In the genomic region with DNA sequence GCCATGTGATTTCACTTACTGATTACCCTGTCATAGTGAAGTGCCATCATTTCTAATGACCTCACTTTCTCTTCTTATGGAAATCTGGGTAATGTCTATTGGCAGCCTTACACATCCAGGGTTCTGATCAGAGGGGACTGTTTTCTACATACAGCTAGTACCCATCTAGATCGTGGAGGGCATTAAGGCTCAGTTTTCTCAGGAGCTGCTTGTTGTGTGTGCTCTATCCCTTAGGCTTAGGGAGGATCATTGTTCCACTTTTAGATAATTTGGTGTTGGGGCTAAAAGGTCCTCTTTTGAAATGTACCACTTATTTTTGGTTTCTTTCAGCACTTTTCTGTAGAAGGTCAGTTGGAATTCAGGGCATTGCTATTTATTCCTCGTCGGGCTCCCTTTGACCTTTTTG, we compare ENCODE assay signal across 13 cellular contexts. TPM values are rescaled to one million over a fixed set of nuclear protein-coding genes. Genes with fewer than 3 reads are reported as not detected.
A peak's percentile ranks its signal among the peaks of the same experiment; 100 is the strongest.
DNase-seq lines count a peak whose midpoint lies in the region; ATAC-seq and TF ChIP-seq lines count a peak whose summit lies in the region.
"Had no signal": no experiment of that assay in that cellular context is flagged by ENCODE, and none has a peak within 500 bp of the region (broad histone marks: within the 10 kb centered on the region; RNA-seq: fewer than 3 reads in every experiment).

No MANE protein-coding gene starts in this region.

- H3K27ac Mint-ChIP-seq in activated CD8-positive, alpha-beta memory T cell treated with anti-CD3 and anti-CD28 coated beads, Interleukin-2, amount 10 ng/mL, durations not matched to agents 7 days and 5 days = peak overlapping the region; percentile 77
- H3K27ac Mint-ChIP-seq in activated naive CD8-positive, alpha-beta T cell treated with anti-CD3 and anti-CD28 coated beads, Interleukin-2, amount 50 U/mL, for 24 hours = peak overlapping the region; percentile 100

- H3K4me3 ChIP-seq in HUES48 (ENCODE audit: low read depth, low read length) (no peak overlapping the region), osteoblast (ENCODE audit: insufficient read depth, low read length) (no peak overlapping the region), upper lobe of right lung (no peak overlapping the region)
- H3K4me3 ChIP-seq: colonic mucosa, lung, ovary had no signal

- peaks cover 80% of the 10 kb centered on the region for H3K36me3 ChIP-seq in HUES48 (ENCODE audit: control insufficient read depth, insufficient read depth, low read length)
- H3K36me3 ChIP-seq in osteoblast (ENCODE audit: insufficient read depth, low read length) = peaks cover 71% of the 10 kb centered on the region
- peaks cover 67% of the 10 kb centered on the region for H3K36me3 ChIP-seq in upper lobe of right lung

- peaks cover 76% of the 10 kb centered on the region for H3K4me1 Mint-ChIP-seq in activated CD8-positive, alpha-beta memory T cell treated with anti-CD3 and anti-CD28 coated beads, Interleukin-2, amount 10 ng/mL, durations not matched to agents 7 days and 5 days
- H3K4me1 Mint-ChIP-seq in activated naive CD8-positive, alpha-beta T cell treated with anti-CD3 and anti-CD28 coated beads, Interleukin-2, amount 50 U/mL, for 24 hours = peaks cover 79% of the 10 kb centered on the region

- no peak overlapping the region for H3K4me3 Mint-ChIP-seq in activated CD8-positive, alpha-beta memory T cell treated with anti-CD3 and anti-CD28 coated beads, Interleukin-2, amount 10 ng/mL, durations not matched to agents 7 days and 5 days
- H3K4me3 Mint-ChIP-seq in activated naive CD8-positive, alpha-beta T cell treated with anti-CD3 and anti-CD28 coated beads, Interleukin-2, amount 50 U/mL, for 24 hours = peak overlapping the region; percentile 100

- H3K27me3 ChIP-seq in HUES48 (ENCODE audit: control insufficient read depth, insufficient read depth, low read length) (no peaks in the 10 kb centered on the region), osteoblast (ENCODE audit: insufficient read depth, low read length) (no peaks in the 10 kb centered on the region), upper lobe of right lung (no peaks in the 10 kb centered on the region)
- H3K27me3 ChIP-seq: colonic mucosa, ovary had no signal

- CTCF ChIA-PET in activated CD8-positive, alpha-beta memory T cell treated with anti-CD3 and anti-CD28 coated beads, Interleukin-2, amount 10 ng/mL, durations not matched to agents 7 days and 5 days (lab: Charles Lee) = interaction anchor here (1.2 to 5.5 kb wide), 3 partner anchors 12 to 621 kb away, joined by 3 to 39 read pairs (median 4); partner anchors contain the start of gene GTPBP2

- peaks cover 74% of the 10 kb centered on the region for H3K36me3 Mint-ChIP-seq in activated CD8-positive, alpha-beta memory T cell treated with anti-CD3 and anti-CD28 coated beads, Interleukin-2, amount 10 ng/mL, durations not matched to agents 7 days and 5 days
- H3K36me3 Mint-ChIP-seq in activated naive CD8-positive, alpha-beta T cell treated with anti-CD3 and anti-CD28 coated beads, Interleukin-2, amount 50 U/mL, for 24 hours (ENCODE audit: low read depth) = peaks cover 80% of the 10 kb centered on the region

- H3K4me1 ChIP-seq in HUES48 (ENCODE audit: control insufficient read depth, insufficient read depth, low read length) (peaks cover 10% of the 10 kb centered on the region), osteoblast (ENCODE audit: insufficient read depth, low read length) (peaks cover 24% of the 10 kb centered on the region), upper lobe of right lung (peaks cover 21% of the 10 kb centered on the region)

- H4K20me1 ChIP-seq in osteoblast (ENCODE audit: insufficient read depth, low read length) = peaks cover 79% of the 10 kb centered on the region

- H3K27me3 Mint-ChIP-seq in activated CD8-positive, alpha-beta memory T cell treated with anti-CD3 and anti-CD28 coated beads, Interleukin-2, amount 10 ng/mL, durations not matched to agents 7 days and 5 days = no peaks in the 10 kb centered on the region
- peaks cover 5% of the 10 kb centered on the region for H3K27me3 Mint-ChIP-seq in activated naive CD8-positive, alpha-beta T cell treated with anti-CD3 and anti-CD28 coated beads, Interleukin-2, amount 50 U/mL, for 24 hours

- no peak overlapping the region for H3K9ac ChIP-seq in HUES48 (ENCODE audit: low read depth, low read length)

- H3K27ac ChIP-seq in HUES48 (ENCODE audit: low read depth, low read length) (peak overlapping the region; percentile 25), osteoblast (ENCODE audit: low read depth, low read length) (no peak overlapping the region), upper lobe of right lung (no peak overlapping the region)
- H3K27ac ChIP-seq: colonic mucosa, ovary had no signal

- H3K9me3 Mint-ChIP-seq in activated CD8-positive, alpha-beta memory T cell treated with anti-CD3 and anti-CD28 coated beads, Interleukin-2, amount 10 ng/mL, durations not matched to agents 7 days and 5 days (ENCODE audit: low read depth) = no peaks in the 10 kb centered on the region
- no peaks in the 10 kb centered on the region for H3K9me3 Mint-ChIP-seq in activated naive CD8-positive, alpha-beta T cell treated with anti-CD3 and anti-CD28 coated beads, Interleukin-2, amount 50 U/mL, for 24 hours

- no peak for ATAC-seq in activated CD8-positive, alpha-beta memory T cell treated with anti-CD3 and anti-CD28 coated beads, Interleukin-2, amount 10 ng/mL, durations not matched to agents 7 days and 5 days
- no peak for ATAC-seq in activated naive CD8-positive, alpha-beta T cell treated with anti-CD3 and anti-CD28 coated beads, Interleukin-2, amount 50 U/mL, for 24 hours
- ATAC-seq in upper lobe of right lung = no peak

- H2AFZ ChIP-seq in osteoblast (ENCODE audit: low read length) = no peak overlapping the region

- no peak for DNase-seq in activated CD8-positive, alpha-beta memory T cell treated with anti-CD3 and anti-CD28 coated beads, Interleukin-2, amount 10 ng/mL, durations not matched to agents 7 days and 5 days
- no peak for DNase-seq in activated CD8-positive, alpha-beta memory T cell treated with anti-CD3 and anti-CD28 coated beads, Interleukin-2, amount 50 U/mL, for 48 hours
- no peak for DNase-seq in activated naive CD8-positive, alpha-beta T cell treated with anti-CD3 and anti-CD28 coated beads, Interleukin-2, amount 50 U/mL, for 24 hours
- peak; percentile 39 for DNase-seq in osteoblast (ENCODE audit: insufficient read length, low spot score, missing footprints)
- no peak for DNase-seq in upper lobe of right lung
- no peak for DNase-seq in effector CD4-positive, alpha-beta T cell
- DNase-seq in NK-92 (lab: John Stamatoyannopoulos, UW; ENCODE audit: unreplicated experiment) = no peak
- DNase-seq: activated naive CD4-positive, alpha-beta T cell; colonic mucosa; ovary had no signal

- H3K4me2 ChIP-seq in osteoblast (ENCODE audit: insufficient read depth, low read length) = no peak overlapping the region

- H3K79me2 ChIP-seq in osteoblast (ENCODE audit: insufficient read depth, low read length) = peaks cover 78% of the 10 kb centered on the region

- intact Hi-C loops in upper lobe of right lung (cut with DNase I) = no loop called here

- H3K9me3 ChIP-seq in HUES48 (ENCODE audit: control insufficient read depth, insufficient read depth, low read length) (no peaks in the 10 kb centered on the region), osteoblast (ENCODE audit: low read depth, low read length) (no peaks in the 10 kb centered on the region), upper lobe of right lung (no peaks in the 10 kb centered on the region)
- H3K9me3 ChIP-seq: colonic mucosa, ovary had no signal

- TF ChIP-seq CTCF in osteoblast (IDR thresholded peaks at IDR 0.05; ENCODE audit: extremely low read depth, low read depth, low read length) = no peak
- TF ChIP-seq CTCF in upper lobe of right lung (IDR thresholded peaks at IDR 0.05) = no peak

RNA-seq across cellular contexts. Expression of gene HSP90AB1, which starts 3.8 kb away (rescaled TPM):
- 1,000 to 10,000 TPM in 1 of 2 experiments, 100 to 1,000 TPM in 1; 734 to 1,112 TPM for total RNA-seq in activated CD8-positive, alpha-beta memory T cell treated with anti-CD3 and anti-CD28 coated beads, Interleukin-2, amount 10 ng/mL, durations not matched to agents 7 days and 5 days
- total RNA-seq in osteoblast (676 and 702 TPM in 2 replicates), upper lobe of right lung (660 TPM)

RNA-seq across cellular contexts. Expression of gene SLC35B2, which starts 6.6 kb away (rescaled TPM):
- 10 to 100 TPM; 28.0 to 39.6 TPM for total RNA-seq in activated CD8-positive, alpha-beta memory T cell treated with anti-CD3 and anti-CD28 coated beads, Interleukin-2, amount 10 ng/mL, durations not matched to agents 7 days and 5 days
- total RNA-seq in osteoblast (86.0 and 94.1 TPM in 2 replicates), upper lobe of right lung (32.3 TPM)

RNA-seq across cellular contexts. Expression of gene NFKBIE, which starts 14.6 kb away (rescaled TPM):
- total RNA-seq in activated CD8-positive, alpha-beta memory T cell treated with anti-CD3 and anti-CD28 coated beads, Interleukin-2, amount 10 ng/mL, durations not matched to agents 7 days and 5 days = 10 to 100 TPM; 24.5 to 37.7 TPM
- total RNA-seq in osteoblast (3.2 and 4.7 TPM in 2 replicates), upper lobe of right lung (7.1 TPM)

RNA-seq across cellular contexts. Expression of gene TMEM151B, which starts 19.5 kb away (rescaled TPM):
- total RNA-seq in activated CD8-positive, alpha-beta memory T cell treated with anti-CD3 and anti-CD28 coated beads, Interleukin-2, amount 10 ng/mL, durations not matched to agents 7 days and 5 days = under 1 TPM in 1 of 2 experiments, not detected in 1; 0.06 TPM
- total RNA-seq in osteoblast (not detected in 2 replicates), upper lobe of right lung (not detected)
- total RNA-seq: M059J had no signal

RNA-seq across cellular contexts. Expression of gene SLC29A1, which starts 27.3 kb away (rescaled TPM):
- total RNA-seq in activated CD8-positive, alpha-beta memory T cell treated with anti-CD3 and anti-CD28 coated beads, Interleukin-2, amount 10 ng/mL, durations not matched to agents 7 days and 5 days = 10 to 100 TPM; 39.8 to 49.9 TPM
- total RNA-seq in osteoblast = 8.0 and 10.0 TPM in 2 replicates
- 59.8 TPM for total RNA-seq in upper lobe of right lung
